ENCODE assay signal across 13 cellular contexts in genomic region chr1:162908780-162909179, GRCh38. TPM values are rescaled to one million over a fixed set of nuclear protein-coding genes. Genes with fewer than 3 reads are reported as not detected.
DNase-seq lines count a peak whose midpoint lies in the region; ATAC-seq and TF ChIP-seq lines count a peak whose summit lies in the region.
"Had no signal": no experiment of that assay in that cellular context is flagged by ENCODE, and none has a peak within 500 bp of the region (broad histone marks: within the 10 kb centered on the region; RNA-seq: fewer than 3 reads in every experiment).

No MANE protein-coding gene starts in this region.

- TF ChIP-seq POLR2A in uterus (IDR thresholded peaks at IDR 0.05): no peak

- ATAC-seq in aorta (ENCODE audit: low FRiP score): peak; percentile 36
- ATAC-seq: activated CD8-positive, alpha-beta T cell treated with anti-CD3 and anti-CD28 coated beads, Interleukin-2, amount 10 ng/mL, durations not matched to agents 7 days and 5 days had no signal

- H3K27ac ChIP-seq in ascending aorta (peak overlapping the region; percentile 56 to 66), aorta (ENCODE audit: low read depth in 1 of 2, low read length in 2 of 2) (peak overlapping the region; percentile 15 to 32), uterus (no peak overlapping the region)
- H3K27ac ChIP-seq: dorsolateral prefrontal cortex had no signal

- peak; percentile 66 for DNase-seq in HPDE6-E6E7 (ENCODE audit: extremely low spot score)
- no peak for DNase-seq in ascending aorta (ENCODE audit: low spot score in 2 of 2)
- peak; percentile 65 for DNase-seq in fibroblast of the conjunctiva (ENCODE audit: low read depth)
- no peak for DNase-seq in aorta
- no peak for DNase-seq in NAMALWA (ENCODE audit: low spot score)
- no peak for DNase-seq in uterus
- DNase-seq in NCI-H1436 treated with DMSO at 0.1 percent for 48 hours (lab: John Stamatoyannopoulos, UW): no peak
- DNase-seq: activated CD8-positive, alpha-beta T cell treated with anti-CD3 and anti-CD28 coated beads, Interleukin-2, amount 10 ng/mL, durations not matched to agents 7 days and 5 days; DMS79 treated with DMSO at 0.1 percent for 48 hours; dorsolateral prefrontal cortex; Kasumi-1; midbrain; substantia nigra had no signal

- no peaks in the 10 kb centered on the region for H3K27me3 ChIP-seq in ascending aorta
- H3K27me3 ChIP-seq in aorta (ENCODE audit: control insufficient read depth in 1 of 2, insufficient read depth in 2 of 2, low read length in 1 of 2): no peaks in the 10 kb centered on the region
- H3K27me3 ChIP-seq in uterus: no peaks in the 10 kb centered on the region
- H3K27me3 ChIP-seq: dorsolateral prefrontal cortex had no signal

- WGBS in aorta, 2 donors: 2 to 4% methylated on average over 2 of the region's 2 CpGs

- H3K36me3 ChIP-seq in ascending aorta (no peaks in the 10 kb centered on the region), aorta (ENCODE audit: control insufficient read depth in 1 of 2, insufficient read depth in 2 of 2, low read length in 1 of 2) (no peaks in the 10 kb centered on the region), uterus (no peaks in the 10 kb centered on the region)

- H3K4me3 ChIP-seq in ascending aorta: no peak overlapping the region
- no peak overlapping the region for H3K4me3 ChIP-seq in aorta (ENCODE audit: low read length in 2 of 2)
- H3K4me3 ChIP-seq in uterus: no peak overlapping the region
- H3K4me3 ChIP-seq: dorsolateral prefrontal cortex had no signal

- H3K4me1 ChIP-seq in ascending aorta: peaks cover 0 to 11% of the 10 kb centered on the region in 2 donors
- no peaks in the 10 kb centered on the region for H3K4me1 ChIP-seq in aorta (ENCODE audit: control insufficient read depth in 1 of 2, insufficient read depth in 2 of 2, low read length in 2 of 2)
- no peaks in the 10 kb centered on the region for H3K4me1 ChIP-seq in uterus

- TF ChIP-seq CTCF in ascending aorta (IDR thresholded peaks at IDR 0.05) (no peak), uterus (IDR thresholded peaks at IDR 0.05) (no peak)

- intact Hi-C loops in ascending aorta (cut with DNase I) (loop anchor here (5.0 kb wide), 1 partner anchor 51 kb away; no protein-coding TSS in a partner anchor), aorta (cut with DNase I) (no loop called here), uterus (cut with DNase I; ENCODE audit: low total_unique reads) (no loop called here)

- H3K9me3 ChIP-seq in ascending aorta (peaks cover 0 to 14% of the 10 kb centered on the region in 2 donors), aorta (ENCODE audit: control insufficient read depth, low read length) (no peaks in the 10 kb centered on the region), uterus (no peaks in the 10 kb centered on the region)

RNA-seq across cellular contexts. Expression of gene CCDC190, which starts 47.8 kb away (rescaled TPM):
- 1.9 TPM for total RNA-seq in ascending aorta
- total RNA-seq in aorta: 1 to 10 TPM; 1.6 to 2.2 TPM
- polyA plus RNA-seq in aorta: 1 to 10 TPM; 1.0 to 4.1 TPM
- total RNA-seq in uterus: under 1 TPM in 2 of 4 donors, not detected in 2; 0.07 to 0.76 TPM
- total RNA-seq: activated CD8-positive, alpha-beta T cell treated with anti-CD3 and anti-CD28 coated beads, Interleukin-2, amount 10 ng/mL, durations not matched to agents 7 days and 5 days had no signal

Comparison
In these comparisons a context has a peak if more than half of its experiments do, and no peak if none do; other contexts are left out.
1. DNase-seq: peak in HPDE6-E6E7 (single experiment) and fibroblast of the conjunctiva (single experiment); none in ascending aorta (0 of 2), aorta (0 of 2), NAMALWA (single experiment), uterus (0 of 2) and NCI-H1436 treated with DMSO at 0.1 percent for 48 hours (single experiment).
2. H3K27ac ChIP-seq: peak in ascending aorta (2 of 2) and aorta (2 of 2); none in uterus (0 of 2).